In the genomic region with DNA sequence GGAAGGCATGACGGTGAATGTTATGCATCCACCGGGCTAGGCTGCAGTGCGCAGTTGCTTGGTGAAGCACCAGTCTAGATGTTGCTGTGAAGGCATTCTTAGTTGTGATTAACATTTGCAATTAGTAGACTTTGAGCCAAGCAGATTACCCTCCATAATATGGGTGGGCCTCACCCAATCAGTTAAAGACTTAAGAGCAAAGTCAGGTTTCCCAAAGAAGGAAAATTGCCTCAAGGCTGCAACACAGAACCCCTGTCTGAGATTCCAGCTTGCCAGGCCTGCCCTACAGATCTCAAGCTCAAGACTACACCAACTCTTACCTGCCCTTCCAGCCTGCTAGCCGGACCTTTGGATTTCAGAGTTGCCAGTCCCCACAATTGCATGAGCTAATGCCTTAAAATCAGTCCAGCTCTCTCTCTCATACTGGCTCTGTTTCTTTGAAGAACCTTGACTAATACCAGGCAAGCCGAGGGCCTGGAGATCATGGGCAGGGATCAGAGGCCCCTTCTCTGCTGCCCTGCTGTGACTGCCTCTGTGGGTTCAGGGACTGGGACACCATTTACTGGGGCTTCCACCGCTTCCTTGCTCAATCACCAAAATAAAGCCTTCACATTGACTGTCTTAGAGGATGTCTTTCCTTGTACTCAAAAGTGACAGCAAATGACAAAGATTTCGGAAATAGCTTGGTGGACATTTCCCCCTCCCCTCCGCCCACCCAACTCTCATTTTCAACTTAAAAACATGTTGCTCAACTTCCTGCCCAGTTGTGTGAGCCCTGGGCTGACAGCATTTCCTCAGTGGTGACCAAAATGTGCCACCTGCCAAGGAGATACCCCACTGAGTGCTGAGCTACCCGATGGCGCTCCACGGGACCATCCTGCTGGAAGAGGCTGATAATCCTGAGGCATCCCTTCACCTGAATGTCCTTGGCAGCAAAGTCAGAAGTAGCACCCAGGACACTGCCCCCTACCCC, we compare ENCODE assay signal across 21 cellular contexts.
DNase-seq lines count a peak whose midpoint lies in the region; ATAC-seq, FAIRE-seq and TF ChIP-seq lines count a peak whose summit lies in the region.
"Had no signal": no experiment of that assay in that cellular context is flagged by ENCODE, and none has a peak within 500 bp of the region (broad histone marks: within the 10 kb centered on the region; RNA-seq: fewer than 3 reads in every experiment).

No MANE protein-coding gene starts in this region.

- H3K4me1 ChIP-seq in small intestine (ENCODE audit: control insufficient read depth in 2 of 2, insufficient read depth in 1 of 2, low read depth in 1 of 2, low read length in 1 of 2): peaks cover 4% of the 10 kb centered on the region in 2 donors
- H3K4me1 ChIP-seq: SJCRH30, transverse colon had no signal

- no peak overlapping the region for H3K27ac Mint-ChIP-seq in activated naive CD8-positive, alpha-beta T cell treated with anti-CD3 and anti-CD28 coated beads, Interleukin-2, amount 10 ng/mL, durations not matched to agents 7 days and 5 days
- no peak overlapping the region for H3K27ac Mint-ChIP-seq in HFFc6
- H3K27ac Mint-ChIP-seq: brain, T-cell had no signal

- POLR2A ChIA-PET in activated naive CD8-positive, alpha-beta T cell treated with anti-CD3 and anti-CD28 coated beads, Interleukin-2, amount 10 ng/mL, durations not matched to agents 7 days and 5 days (lab: Charles Lee): no interaction called here

- peak overlapping the region in 1 of 2 donors; percentile 35 for H3K27ac ChIP-seq in small intestine (ENCODE audit: low read depth in 1 of 2, low read length in 1 of 2)
- H3K27ac ChIP-seq: SJCRH30, transverse colon had no signal

- no peak for TF ChIP-seq CTCF in HFFc6 (IDR thresholded peaks at IDR 0.05)

- no peaks in the 10 kb centered on the region for H3K9me3 ChIP-seq in small intestine (ENCODE audit: control insufficient read depth, low read depth)
- H3K9me3 ChIP-seq: SJCRH30, transverse colon had no signal

- 73 to 89% (median 82%) methylated on average over 11 of the region's 11 CpGs for whole genome bisulfite sequencing in small intestine, 3 donors

- ATAC-seq in activated naive CD8-positive, alpha-beta T cell treated with anti-CD3 and anti-CD28 coated beads, Interleukin-2, amount 10 ng/mL, durations not matched to agents 7 days and 5 days (ENCODE audit: low read depth): peak; percentile 14
- ATAC-seq: left colon, Panc1, T-cell had no signal

- H3K27me3 ChIP-seq in small intestine (ENCODE audit: control insufficient read depth in 2 of 2, insufficient read depth in 2 of 2, low read length in 2 of 2): no peaks in the 10 kb centered on the region
- H3K27me3 ChIP-seq: transverse colon had no signal

- no peaks in the 10 kb centered on the region for H3K36me3 Mint-ChIP-seq in activated naive CD8-positive, alpha-beta T cell treated with anti-CD3 and anti-CD28 coated beads, Interleukin-2, amount 10 ng/mL, durations not matched to agents 7 days and 5 days
- no peaks in the 10 kb centered on the region for H3K36me3 Mint-ChIP-seq in HFFc6 (ENCODE audit: low read depth)
- H3K36me3 Mint-ChIP-seq: brain, T-cell had no signal

- no peak overlapping the region for H3K4me3 Mint-ChIP-seq in activated naive CD8-positive, alpha-beta T cell treated with anti-CD3 and anti-CD28 coated beads, Interleukin-2, amount 10 ng/mL, durations not matched to agents 7 days and 5 days
- no peak overlapping the region for H3K4me3 Mint-ChIP-seq in HFFc6
- H3K4me3 Mint-ChIP-seq: brain, T-cell had no signal

- H3K9me3 Mint-ChIP-seq in activated naive CD8-positive, alpha-beta T cell treated with anti-CD3 and anti-CD28 coated beads, Interleukin-2, amount 10 ng/mL, durations not matched to agents 7 days and 5 days: no peaks in the 10 kb centered on the region
- H3K9me3 Mint-ChIP-seq in HFFc6: peaks cover 4% of the 10 kb centered on the region; the same call in 1 of the 2 replicates
- H3K9me3 Mint-ChIP-seq: T-cell had no signal

- peaks cover 2% of the 10 kb centered on the region for H3K27me3 Mint-ChIP-seq in activated naive CD8-positive, alpha-beta T cell treated with anti-CD3 and anti-CD28 coated beads, Interleukin-2, amount 10 ng/mL, durations not matched to agents 7 days and 5 days
- H3K27me3 Mint-ChIP-seq in HFFc6 (ENCODE audit: insufficient read depth): no peaks in the 10 kb centered on the region; the same call in none of the 2 replicates

- FAIRE-seq in small intestine (lab: Jason Lieb, UNC): no peak
- FAIRE-seq: TTC549 had no signal

- no peak overlapping the region for H3K4me3 ChIP-seq in small intestine (ENCODE audit: low read depth in 1 of 2, low read length in 2 of 2)
- H3K4me3 ChIP-seq: SJCRH30, smooth muscle cell, transverse colon had no signal

- H3K36me3 ChIP-seq in small intestine (ENCODE audit: control insufficient read depth in 2 of 2, insufficient read depth in 2 of 2, low read length in 2 of 2): no peaks in the 10 kb centered on the region
- H3K36me3 ChIP-seq: SJCRH30, transverse colon had no signal

- H3K4me1 Mint-ChIP-seq in activated naive CD8-positive, alpha-beta T cell treated with anti-CD3 and anti-CD28 coated beads, Interleukin-2, amount 10 ng/mL, durations not matched to agents 7 days and 5 days: peaks cover 3% of the 10 kb centered on the region
- no peaks in the 10 kb centered on the region for H3K4me1 Mint-ChIP-seq in HFFc6 (ENCODE audit: low read depth)
- H3K4me1 Mint-ChIP-seq: T-cell had no signal

- peak; percentile 28 for DNase-seq in activated CD4-positive, alpha-beta T cell treated with anti-CD3 and anti-CD28 coated beads for 48 hours
- DNase-seq in activated CD4-positive, alpha-beta T cell treated with anti-CD3 and anti-CD28 coated beads for 1 hour: no peak
- DNase-seq in CD1c-positive myeloid dendritic cell (ENCODE audit: extremely low spot score) (peak; percentile 79), small intestine (peak; percentile 59), NCI-H524 treated with DMSO at 0.1 percent for 48 hours (lab: John Stamatoyannopoulos, UW) (no peak), HFFc6 (no peak), DMS 273 treated with DMSO at 0.1 percent for 48 hours (lab: John Stamatoyannopoulos, UW) (no peak)
- DNase-seq in activated naive CD8-positive, alpha-beta T cell treated with anti-CD3 and anti-CD28 coated beads, Interleukin-2, amount 10 ng/mL, durations not matched to agents 7 days and 5 days: no peak
- DNase-seq: activated CD4-positive, CD25-positive, alpha-beta regulatory T cell treated with anti-CD3 and anti-CD28 coated beads, Interleukin-2, amount 50 U/mL, for 72 hours; C1 segment of cervical spinal cord; effector CD4-positive, alpha-beta T cell; left colon; NCI-H1436; occipital lobe; T-cell; transverse colon had no signal

Comparison
In these comparisons a context has a peak if more than half of its experiments do, and no peak if none do; other contexts are left out.
1. DNase-seq: peak in activated CD4-positive, alpha-beta T cell treated with anti-CD3 and anti-CD28 coated beads for 48 hours (single experiment), CD1c-positive myeloid dendritic cell (single experiment) and small intestine (single experiment); none in activated CD4-positive, alpha-beta T cell treated with anti-CD3 and anti-CD28 coated beads for 1 hour (single experiment), activated naive CD8-positive, alpha-beta T cell treated with anti-CD3 and anti-CD28 coated beads, Interleukin-2, amount 10 ng/mL, durations not matched to agents 7 days and 5 days (single experiment), NCI-H524 treated with DMSO at 0.1 percent for 48 hours (single experiment), HFFc6 (single experiment) and DMS 273 treated with DMSO at 0.1 percent for 48 hours (single experiment).